7 cellular contexts compared by ENCODE assay signal in the genomic region with DNA sequence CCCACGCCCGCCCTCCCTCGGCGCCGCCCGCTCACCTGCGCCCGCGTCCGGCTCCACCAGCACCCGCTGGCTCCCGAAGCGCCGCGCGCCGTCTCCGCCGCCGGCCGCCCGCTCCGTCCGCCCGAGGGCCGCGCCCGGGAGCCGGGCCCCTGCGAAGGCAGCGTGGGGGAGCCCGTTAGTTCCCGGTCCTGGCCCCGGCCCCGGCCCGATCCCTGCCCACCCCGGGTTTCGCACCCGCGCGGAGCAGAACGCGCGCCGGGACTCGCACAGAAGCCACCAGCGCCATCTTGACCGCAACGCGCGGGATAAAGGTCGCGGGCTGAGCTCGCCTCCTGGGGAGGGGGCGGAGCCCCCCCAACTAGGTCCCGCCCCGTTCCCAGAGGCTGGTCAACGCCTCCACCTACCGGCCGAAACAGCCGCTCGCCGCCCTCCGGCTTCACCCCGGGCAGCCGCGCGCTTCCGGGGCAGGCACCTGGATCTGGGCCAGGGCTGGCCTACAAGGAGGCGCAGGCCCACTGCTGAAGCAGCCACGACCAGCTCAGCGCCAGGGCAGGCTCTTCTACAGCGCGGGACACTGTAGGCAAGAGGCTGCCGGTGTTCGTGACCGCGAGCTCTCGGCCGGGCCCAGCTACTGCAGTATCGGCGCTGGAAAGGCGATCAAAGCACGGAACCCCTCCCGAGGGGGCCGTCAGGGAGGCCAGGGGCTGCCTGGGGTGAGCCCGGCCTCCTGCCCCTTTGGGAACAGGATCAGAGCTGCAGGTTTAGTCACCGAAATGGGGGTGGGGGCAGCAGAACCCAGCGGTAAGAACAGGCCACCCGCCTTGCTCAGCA.
DNase-seq lines count a peak whose midpoint lies in the region; ATAC-seq and TF ChIP-seq lines count a peak whose summit lies in the region.

A gene with protein sequence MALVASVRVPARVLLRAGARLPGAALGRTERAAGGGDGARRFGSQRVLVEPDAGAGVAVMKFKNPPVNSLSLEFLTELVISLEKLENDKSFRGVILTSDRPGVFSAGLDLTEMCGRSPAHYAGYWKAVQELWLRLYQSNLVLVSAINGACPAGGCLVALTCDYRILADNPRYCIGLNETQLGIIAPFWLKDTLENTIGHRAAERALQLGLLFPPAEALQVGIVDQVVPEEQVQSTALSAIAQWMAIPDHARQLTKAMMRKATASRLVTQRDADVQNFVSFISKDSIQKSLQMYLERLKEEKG (minus strand): TSS at position 307 of the 831 bp plus-strand sequence. CDS start 21 bp downstream, at position 286.

- peak; percentile 67 for TF ChIP-seq CTCF in astrocyte of the spinal cord (IDR thresholded peaks at IDR 0.05; ENCODE audit: low read depth, low read length)
- TF ChIP-seq CTCF in retinal pigment epithelial cell (conservative IDR thresholded peaks at IDR 0.05; ENCODE audit: low read depth, low read length): peak; percentile 58

- in situ Hi-C loops in astrocyte of the spinal cord (cut with HindIII; ENCODE audit: low sequenced_read_pairs): no loop called here

- DNase-seq in NCI-H187 treated with DMSO at 0.1 percent for 48 hours (lab: John Stamatoyannopoulos, UW) (peak; percentile 58), T1000 (lab: John Stamatoyannopoulos, UW) (peak; percentile 96), astrocyte of the spinal cord (ENCODE audit: low read depth, low spot score) (peak; percentile 96), hippocampal formation (lab: John Stamatoyannopoulos, UW) (peak; percentile 86 to 94), retinal pigment epithelial cell (ENCODE audit: low read depth) (peak; percentile 77)

- H3K4me3 ChIP-seq in astrocyte of the spinal cord (ENCODE audit: low read depth, low read length) (peak within 1 kb of the TSS; percentile 68), retinal pigment epithelial cell (ENCODE audit: low read length) (peak within 1 kb of the TSS; percentile 70)

- ATAC-seq in GM18498 (IDR thresholded peaks at IDR 0.05; ENCODE audit: unreplicated experiment): peak; percentile 91
- ATAC-seq in HG02884 (IDR thresholded peaks at IDR 0.05; ENCODE audit: unreplicated experiment): peak; percentile 75

Comparison
In these comparisons a context has a peak if more than half of its experiments do, and no peak if none do; other contexts are left out.
1. Peak in every context shown above with its lines: DNase-seq, ATAC-seq and H3K4me3 ChIP-seq.